ENCODE assay signal across 8 cellular contexts in genomic region chrX:35890699-35891098, GRCh38.
A peak's percentile ranks its signal among the peaks of the same experiment; 100 is the strongest.
DNase-seq lines count a peak whose midpoint lies in the region; ATAC-seq and TF ChIP-seq lines count a peak whose summit lies in the region.

No MANE protein-coding gene starts in this region.

- peak; percentile 53 for TF ChIP-seq CTCF in GM13977 (IDR thresholded peaks at IDR 0.05; ENCODE audit: extremely low read depth, insufficient read depth, missing control alignments)

- no peaks in the 10 kb centered on the region for H3K9me3 ChIP-seq in SK-N-MC (ENCODE audit: low read depth, low read length)

- no peak for ATAC-seq in activated CD4-positive, CD25-positive, alpha-beta regulatory T cell treated with anti-CD3 and anti-CD28 coated beads, Interleukin-2, amount 50 U/mL, for 24 hours
- ATAC-seq in HG03108 (IDR thresholded peaks at IDR 0.05; ENCODE audit: unreplicated experiment) = no peak

- DNase-seq in Ammon's horn (ENCODE audit: low spot score) = peak; percentile 34
- peak; percentile 28 for DNase-seq in GM13977 (ENCODE audit: low spot score)
- DNase-seq in NCI-H1105 treated with DMSO at 0.1 percent for 48 hours (lab: John Stamatoyannopoulos, UW) = peak; percentile 31
- peak; percentile 62 for DNase-seq in SK-N-MC (ENCODE audit: low read depth, low spot score)
- DNase-seq in glomerular visceral epithelial cell (ENCODE audit: extremely low spot score) = peak; percentile 52
- peak; percentile 20 for DNase-seq in stimulated activated CD8-positive, alpha-beta memory T cell treated with anti-CD3 and anti-CD28 coated beads, Interleukin-4, amount 100 ng/mL, for 48 hours

- no peaks in the 10 kb centered on the region for H3K36me3 ChIP-seq in SK-N-MC (ENCODE audit: insufficient read depth, low read length)

- no peak overlapping the region for H3K27ac ChIP-seq in SK-N-MC

- H3K9ac ChIP-seq in SK-N-MC (ENCODE audit: insufficient read length) = no peak overlapping the region

- no peak overlapping the region for H3K4me3 ChIP-seq in SK-N-MC

- in situ Hi-C loops in GM13977 (cut with MboI; ENCODE audit: low pct_unique_long_range_greater_than_20kb, low sequenced_read_pairs, unreplicated experiment) = no loop called here
